Comparison of ENCODE assay signal across 1 cellular context in genomic region chr12:45728625-45729232, GRCh38.
TF ChIP-seq lines count a peak whose summit lies in the region.

No MANE protein-coding gene starts in this region.

TF ChIP-seq in HepG2, 621 proteins besides CTCF, POLR2A, EP300 and RAD21 (continued from another document and continues in another):
- TF ChIP-seq TERF1 (CRISPR knock-in tag; IDR thresholded peaks at IDR 0.05) (no peak), ZNF33A (CRISPR knock-in tag; IDR thresholded peaks at IDR 0.05; ENCODE audit: borderline replicate concordance) (no peak), SRSF9 (IDR thresholded peaks at IDR 0.05; ENCODE audit: borderline replicate concordance, insufficient read depth, low read depth, low read length, poor library complexity, severe bottlenecking) (no peak), ZNF333 (CRISPR knock-in tag; IDR thresholded peaks at IDR 0.05; ENCODE audit: borderline replicate concordance) (no peak), ZGPAT (CRISPR knock-in tag; IDR thresholded peaks at IDR 0.05) (peak; percentile 91), KLF16 (CRISPR knock-in tag; IDR thresholded peaks at IDR 0.05) (peak in 1 of 2 experiments; percentile 98; a peak in 2 of 4 replicates), YY1 (IDR thresholded peaks at IDR 0.05; ENCODE audit: insufficient read depth, insufficient replicate concordance, low read depth, low read length) (peak; percentile 83), BHLHE40 (IDR thresholded peaks at IDR 0.05; ENCODE audit: low read length) (no peak), CSRNP1 (CRISPR knock-in tag; IDR thresholded peaks at IDR 0.05) (0 out of 2 replicates have a peak, but pooled peaks have one; percentile 43), HNF4G (IDR thresholded peaks at IDR 0.05; ENCODE audit: borderline replicate concordance, low read depth, low read length) (no peak; the same call in 1 of the 2 replicates), HNF4G (CRISPR knock-in tag; IDR thresholded peaks at IDR 0.05; ENCODE audit: borderline replicate concordance, low read depth) (no peak), SP4 (CRISPR knock-in tag; IDR thresholded peaks at IDR 0.05) (peak; percentile 81; the same call in 1 of the 2 replicates), MTA1 (CRISPR knock-in tag; IDR thresholded peaks at IDR 0.05; ENCODE audit: borderline replicate concordance) (peak; percentile 93; the same call in 1 of the 2 replicates), RXRB (CRISPR knock-in tag; IDR thresholded peaks at IDR 0.05; ENCODE audit: borderline replicate concordance) (peak; percentile 87), AGO2 (optimal IDR thresholded peaks at IDR 0.05; ENCODE audit: low read depth, low read length) (peak; percentile 83), PAF1 (CRISPR knock-in tag; IDR thresholded peaks at IDR 0.05) (no peak), ZNF18 (CRISPR knock-in tag; IDR thresholded peaks at IDR 0.05; ENCODE audit: insufficient replicate concordance) (peak; percentile 79), FOXP1 (IDR thresholded peaks at IDR 0.05) (no peak), FOXP1 (CRISPR knock-in tag; IDR thresholded peaks at IDR 0.05) (peak; percentile 66), ZNF337 (CRISPR knock-in tag; IDR thresholded peaks at IDR 0.05; ENCODE audit: borderline replicate concordance, low read depth) (peak; percentile 73; the same call in 1 of the 2 replicates), ZSCAN20 (CRISPR knock-in tag; IDR thresholded peaks at IDR 0.05; ENCODE audit: borderline replicate concordance) (no peak), RFX3 (CRISPR knock-in tag; IDR thresholded peaks at IDR 0.05) (no peak), ZNF513 (CRISPR knock-in tag; conservative IDR thresholded peaks at IDR 0.05) (no peak), PITX1 (CRISPR knock-in tag; IDR thresholded peaks at IDR 0.05) (peak; percentile 90), BCL3 (CRISPR knock-in tag; IDR thresholded peaks at IDR 0.05) (peak; percentile 86; the same call in 1 of the 2 replicates), ZNF232 (CRISPR knock-in tag; IDR thresholded peaks at IDR 0.05; ENCODE audit: borderline replicate concordance) (peak; percentile 69; the same call in 1 of the 2 replicates), SMYD3 (CRISPR knock-in tag; IDR thresholded peaks at IDR 0.05) (no peak), ZBTB8A (CRISPR knock-in tag; IDR thresholded peaks at IDR 0.05; ENCODE audit: borderline replicate concordance, low read depth) (no peak), ZBTB38 (CRISPR knock-in tag; IDR thresholded peaks at IDR 0.05) (peak; percentile 85), ARID4A (CRISPR knock-in tag; IDR thresholded peaks at IDR 0.05; ENCODE audit: borderline replicate concordance) (peak; percentile 91), POLR2G (IDR thresholded peaks at IDR 0.05; ENCODE audit: low read depth, low read length) (peak; percentile 89), ZNF441 (CRISPR knock-in tag; IDR thresholded peaks at IDR 0.05; ENCODE audit: borderline replicate concordance) (peak; percentile 86), ZNF292 (CRISPR knock-in tag; IDR thresholded peaks at IDR 0.05; ENCODE audit: borderline replicate concordance, low read depth) (peak; percentile 74; the same call in 1 of the 2 replicates), KIAA2018 (CRISPR knock-in tag; IDR thresholded peaks at IDR 0.05; ENCODE audit: borderline replicate concordance) (no peak), CREM (IDR thresholded peaks at IDR 0.05) (peak; percentile 21; the same call in 1 of the 2 replicates), CREM (CRISPR knock-in tag; IDR thresholded peaks at IDR 0.05) (no peak), MZF1 (CRISPR knock-in tag; IDR thresholded peaks at IDR 0.05; ENCODE audit: borderline replicate concordance) (no peak; the same call in 1 of the 2 replicates), CREBL2 (CRISPR knock-in tag; IDR thresholded peaks at IDR 0.05; ENCODE audit: borderline replicate concordance) (no peak; the same call in 1 of the 2 replicates)
